In genomic region chr6:166850677-166851076, GRCh38 we compare ENCODE assay signal across 22 cellular contexts.
"Had no signal": no experiment of that assay in that cellular context is flagged by ENCODE, and none has a peak within 500 bp of the region (broad histone marks: within the 10 kb centered on the region; RNA-seq: fewer than 3 reads in every experiment).

No MANE protein-coding gene starts in this region.

- H3K4me3 Mint-ChIP-seq: activated CD4-positive, alpha-beta T cell treated with anti-CD3 and anti-CD28 coated beads for 36 hours; activated CD8-positive, alpha-beta T cell treated with anti-CD3 and anti-CD28 coated beads, Interleukin-2, amount 10 ng/mL, durations not matched to agents 7 days and 5 days; activated naive CD8-positive, alpha-beta T cell treated with anti-CD3 and anti-CD28 coated beads for 36 hours; activated T-cell treated with anti-CD3 and anti-CD28 coated beads, Interleukin-2, amount 50 U/mL, for 24 hours; activated T-helper 1 cell treated with anti-CD3 and anti-CD28 coated beads, Interleukin-12 subunit alpha, Interleukin-12 subunit beta, Interleukin-2, Interleukin-4 antibody, amounts not matched to agents 30 ng/mL and 10 ng/mL and 1 ng/mL, durations not matched to agents 14 hours and 24 hours and 36 hours; T-helper 1 cell treated with Interleukin-12 subunit alpha and Interleukin-12 subunit beta and Interleukin-4 antibody, amounts not matched to agents 30 μg/mL and 1 μg/mL, for 36 hours had no signal

- H3K9me3 Mint-ChIP-seq: activated naive CD8-positive, alpha-beta T cell treated with anti-CD3 and anti-CD28 coated beads for 36 hours; activated T-helper 1 cell treated with anti-CD3 and anti-CD28 coated beads, Interleukin-12 subunit alpha, Interleukin-12 subunit beta, Interleukin-2, Interleukin-4 antibody, amounts not matched to agents 30 ng/mL and 10 ng/mL and 1 ng/mL, durations not matched to agents 14 hours and 24 hours and 36 hours; T-helper 1 cell treated with Interleukin-12 subunit alpha and Interleukin-12 subunit beta and Interleukin-4 antibody, amounts not matched to agents 30 μg/mL and 1 μg/mL, for 36 hours had no signal

- H3K27me3 Mint-ChIP-seq: activated CD4-positive, alpha-beta T cell treated with anti-CD3 and anti-CD28 coated beads for 36 hours; activated naive CD8-positive, alpha-beta T cell treated with anti-CD3 and anti-CD28 coated beads for 36 hours; activated T-cell treated with anti-CD3 and anti-CD28 coated beads, Interleukin-2, amount 50 U/mL, for 24 hours had no signal

- H3K27ac ChIP-seq: PC-9, WERI-Rb-1 had no signal

- DNase-seq: activated CD4-positive, alpha-beta T cell treated with anti-CD3 and anti-CD28 coated beads for 36 hours; activated CD8-positive, alpha-beta memory T cell treated with anti-CD3 and anti-CD28 coated beads, Interleukin-2, amount 50 U/mL, for 48 hours; activated CD8-positive, alpha-beta T cell treated with anti-CD3 and anti-CD28 coated beads, Interleukin-2, amount 10 ng/mL, durations not matched to agents 7 days and 5 days; activated effector memory CD4-positive, alpha-beta T cell treated with anti-CD3 and anti-CD28 coated beads, Interleukin-2, amount 50 U/mL, for 16 hours; activated naive CD4-positive, alpha-beta T cell treated with Interleukin-2 at 50 U/mL for 16 hours; activated naive CD8-positive, alpha-beta T cell treated with anti-CD3 and anti-CD28 coated beads for 36 hours; activated T-cell treated with anti-CD3 and anti-CD28 coated beads, Interleukin-2, amount 50 U/mL, for 24 hours; cerebellar nuclear complex; Kasumi-1; KBM-7; NCI-H1092; NCI-H1417 treated with DMSO at 0.1 percent for 48 hours; NCI-H1694; NCI-H2029; NCI-H2107; NCI-H446; NCI-H524; PC-9; SHP77 treated with DMSO at 0.1 percent for 48 hours; WERI-Rb-1 had no signal

- H3K27ac Mint-ChIP-seq: activated CD4-positive, alpha-beta T cell treated with anti-CD3 and anti-CD28 coated beads for 36 hours; activated CD8-positive, alpha-beta T cell treated with anti-CD3 and anti-CD28 coated beads, Interleukin-2, amount 10 ng/mL, durations not matched to agents 7 days and 5 days; activated naive CD8-positive, alpha-beta T cell treated with anti-CD3 and anti-CD28 coated beads for 36 hours; activated T-cell treated with anti-CD3 and anti-CD28 coated beads, Interleukin-2, amount 50 U/mL, for 24 hours; activated T-helper 1 cell treated with anti-CD3 and anti-CD28 coated beads, Interleukin-12 subunit alpha, Interleukin-12 subunit beta, Interleukin-2, Interleukin-4 antibody, amounts not matched to agents 30 ng/mL and 10 ng/mL and 1 ng/mL, durations not matched to agents 14 hours and 24 hours and 36 hours; T-helper 1 cell treated with Interleukin-12 subunit alpha and Interleukin-12 subunit beta and Interleukin-4 antibody, amounts not matched to agents 30 μg/mL and 1 μg/mL, for 36 hours had no signal

- H3K4me1 Mint-ChIP-seq: activated naive CD8-positive, alpha-beta T cell treated with anti-CD3 and anti-CD28 coated beads for 36 hours had no signal

- H2AFZ ChIP-seq: PC-9 had no signal

- H3K36me3 Mint-ChIP-seq: activated naive CD8-positive, alpha-beta T cell treated with anti-CD3 and anti-CD28 coated beads for 36 hours had no signal

- H3K4me2 ChIP-seq: PC-9 had no signal

- ATAC-seq: activated CD4-positive, alpha-beta T cell treated with anti-CD3 and anti-CD28 coated beads for 36 hours; activated CD8-positive, alpha-beta T cell treated with anti-CD3 and anti-CD28 coated beads, Interleukin-2, amount 10 ng/mL, durations not matched to agents 7 days and 5 days had no signal

- H3K4me3 ChIP-seq: PC-9 had no signal

- H3K36me3 ChIP-seq: WERI-Rb-1 had no signal
